ENCODE assay signal across 8 cellular contexts in genomic region chr2:100242891-100243670, GRCh38.
A peak's percentile ranks its signal among the peaks of the same experiment; 100 is the strongest.
DNase-seq lines count a peak whose midpoint lies in the region; ATAC-seq and TF ChIP-seq lines count a peak whose summit lies in the region.

No MANE protein-coding gene starts in this region.

- no peaks in the 10 kb centered on the region for H3K36me3 Mint-ChIP-seq in activated T-helper 17 cell treated with anti-CD3 and anti-CD28 coated beads, Interleukin-2, amount 50 U/mL, for 72 hours (ENCODE audit: low read depth)
- H3K36me3 Mint-ChIP-seq in osteocyte (ENCODE audit: unreplicated experiment) = no peaks in the 10 kb centered on the region

- peaks cover 6% of the 10 kb centered on the region for H3K4me1 Mint-ChIP-seq in activated T-helper 17 cell treated with anti-CD3 and anti-CD28 coated beads, Interleukin-2, amount 50 U/mL, for 72 hours
- peaks cover 24% of the 10 kb centered on the region for H3K4me1 Mint-ChIP-seq in osteocyte (ENCODE audit: unreplicated experiment)

- no peak overlapping the region for H3K27ac ChIP-seq in gastroesophageal sphincter

- ATAC-seq in HG02759 (IDR thresholded peaks at IDR 0.05; ENCODE audit: unreplicated experiment) (peak; percentile 36), gastroesophageal sphincter (peak; percentile 62), HG02981 (IDR thresholded peaks at IDR 0.05; ENCODE audit: unreplicated experiment) (no peak), HG03439 (IDR thresholded peaks at IDR 0.05; ENCODE audit: unreplicated experiment) (no peak)
- peak; percentile 43 for ATAC-seq in activated T-helper 17 cell treated with anti-CD3 and anti-CD28 coated beads, Interleukin-2, amount 50 U/mL, for 72 hours (replicated peaks)

- no peak for TF ChIP-seq EP300 in gastroesophageal sphincter (IDR thresholded peaks at IDR 0.05)

- H3K4me3 ChIP-seq in gastroesophageal sphincter = no peak overlapping the region

- 76 to 85% methylated on average over 3 to 4 of the region's 6 CpGs for WGBS in gastroesophageal sphincter (ENCODE audit: low coverage in 1 of 2), 2 donors

- DNase-seq in ELR (ENCODE audit: low read depth) (peak; percentile 79), NOMO-1 treated with dmso at 0.1 percent for 144 hours (lab: John Stamatoyannopoulos, UW; ENCODE audit: unreplicated experiment) (peak; percentile 50), osteocyte (ENCODE audit: extremely low spot score, unreplicated experiment) (peak; percentile 90)

- H3K4me3 Mint-ChIP-seq in activated T-helper 17 cell treated with anti-CD3 and anti-CD28 coated beads, Interleukin-2, amount 50 U/mL, for 72 hours = no peak overlapping the region
- no peak overlapping the region for H3K4me3 Mint-ChIP-seq in osteocyte (ENCODE audit: unreplicated experiment)

- H3K9me3 Mint-ChIP-seq in activated T-helper 17 cell treated with anti-CD3 and anti-CD28 coated beads, Interleukin-2, amount 50 U/mL, for 72 hours = no peaks in the 10 kb centered on the region
- no peaks in the 10 kb centered on the region for H3K9me3 Mint-ChIP-seq in osteocyte (ENCODE audit: unreplicated experiment)

- no peak overlapping the region for H3K27ac Mint-ChIP-seq in activated T-helper 17 cell treated with anti-CD3 and anti-CD28 coated beads, Interleukin-2, amount 50 U/mL, for 72 hours
- peak overlapping the region; percentile 38 for H3K27ac Mint-ChIP-seq in osteocyte (ENCODE audit: unreplicated experiment)

- TF ChIP-seq POLR2A in gastroesophageal sphincter (IDR thresholded peaks at IDR 0.05) = no peak

- H3K9me3 ChIP-seq in gastroesophageal sphincter = no peaks in the 10 kb centered on the region

- H3K27me3 ChIP-seq in gastroesophageal sphincter = no peaks in the 10 kb centered on the region

- peak in 3 of 4 experiments; percentile 69 to 83 (median 80) for TF ChIP-seq CTCF in gastroesophageal sphincter (IDR thresholded peaks at IDR 0.05)
- peak; percentile 89 for TF ChIP-seq CTCF in osteocyte (IDR thresholded peaks at IDR 0.05)

- peaks cover 10% of the 10 kb centered on the region for H3K27me3 Mint-ChIP-seq in activated T-helper 17 cell treated with anti-CD3 and anti-CD28 coated beads, Interleukin-2, amount 50 U/mL, for 72 hours
- H3K27me3 Mint-ChIP-seq in osteocyte (ENCODE audit: unreplicated experiment) = no peaks in the 10 kb centered on the region

- no peaks in the 10 kb centered on the region for H3K36me3 ChIP-seq in gastroesophageal sphincter

- peaks cover 0 to 12% (median 0%) of the 10 kb centered on the region in 3 donors for H3K4me1 ChIP-seq in gastroesophageal sphincter

Comparison
In these comparisons a context has a peak if more than half of its experiments do, and no peak if none do; other contexts are left out.
1. ATAC-seq: peak in HG02759 (single experiment), activated T-helper 17 cell treated with anti-CD3 and anti-CD28 coated beads, Interleukin-2, amount 50 U/mL, for 72 hours (single experiment) and gastroesophageal sphincter (single experiment); none in HG02981 (single experiment) and HG03439 (single experiment).
2. Peak in every context shown above with its lines, with median percentiles within 50 percentile points of each other: DNase-seq.